23 cellular contexts compared by ENCODE assay signal in genomic region chr16:77157773-77158172, GRCh38. TPM values are rescaled to one million over a fixed set of nuclear protein-coding genes. Genes with fewer than 3 reads are reported as not detected.
DNase-seq lines count a peak whose midpoint lies in the region; ATAC-seq and TF ChIP-seq lines count a peak whose summit lies in the region.
"Had no signal": no experiment of that assay in that cellular context is flagged by ENCODE, and none has a peak within 500 bp of the region (broad histone marks: within the 10 kb centered on the region; RNA-seq: fewer than 3 reads in every experiment).

No MANE protein-coding gene starts in this region.

- intact Hi-C loops in left ventricle myocardium superior (cut with micrococcal nuclease) = no loop called here

- H3K27ac ChIP-seq in smooth muscle cell (ENCODE audit: low read depth) = peak overlapping the region; percentile 11
- H3K27ac ChIP-seq: Peyer's patch, SJSA1 had no signal

- WGBS in smooth muscle cell (ENCODE audit: low lambda C conversion rate) = 61% methylated on average over 3 of the region's 3 CpGs

- no peaks in the 10 kb centered on the region for H3K36me3 ChIP-seq in smooth muscle cell (ENCODE audit: low read depth)
- H3K36me3 ChIP-seq: Peyer's patch, SJSA1 had no signal

- no peaks in the 10 kb centered on the region for H3K36me3 Mint-ChIP-seq in glutamatergic neuron (ENCODE audit: unreplicated experiment)
- H3K36me3 Mint-ChIP-seq: CD14-positive monocyte had no signal

- H3K27me3 Mint-ChIP-seq in glutamatergic neuron (ENCODE audit: unreplicated experiment) = peaks cover 2% of the 10 kb centered on the region

- peak; percentile 89 for ATAC-seq in left ventricle myocardium superior
- ATAC-seq in HG02759 (IDR thresholded peaks at IDR 0.05; ENCODE audit: unreplicated experiment) = no peak

- H3K4me1 ChIP-seq in smooth muscle cell (ENCODE audit: low read depth) = no peaks in the 10 kb centered on the region
- H3K4me1 ChIP-seq: Peyer's patch, SJSA1 had no signal

- no peak for TF ChIP-seq CTCF in fibroblast of mammary gland (conservative IDR thresholded peaks at IDR 0.05; ENCODE audit: control insufficient read depth, insufficient read depth, low read depth, low read length)
- no peak for TF ChIP-seq CTCF in smooth muscle cell (IDR thresholded peaks at IDR 0.05; ENCODE audit: borderline replicate concordance, insufficient read depth, poor library complexity, severe bottlenecking)
- TF ChIP-seq CTCF in glutamatergic neuron (IDR thresholded peaks at IDR 0.05; ENCODE audit: partially characterized antibody, unreplicated experiment) = no peak

- no peak overlapping the region for H3K4me3 ChIP-seq in fibroblast of mammary gland (ENCODE audit: control insufficient read depth, low read depth, low read length)
- H3K4me3 ChIP-seq in smooth muscle cell = no peak overlapping the region
- H3K4me3 ChIP-seq: Peyer's patch, SJSA1 had no signal

- H3K27me3 ChIP-seq in smooth muscle cell (ENCODE audit: low read depth) = peaks cover 7% of the 10 kb centered on the region
- H3K27me3 ChIP-seq: Peyer's patch, SJSA1 had no signal

- H3K4me3 Mint-ChIP-seq in glutamatergic neuron (ENCODE audit: unreplicated experiment) = no peak overlapping the region
- H3K4me3 Mint-ChIP-seq: B cell, CD14-positive monocyte, H9, HFFc6 had no signal

- H3K27ac Mint-ChIP-seq in glutamatergic neuron (ENCODE audit: unreplicated experiment) = no peak overlapping the region
- H3K27ac Mint-ChIP-seq: B cell, H9, HFFc6 had no signal

- H4K20me1 ChIP-seq in smooth muscle cell (ENCODE audit: low read depth) = no peaks in the 10 kb centered on the region

- H3K4me2 ChIP-seq in smooth muscle cell = no peak overlapping the region

- H3K9me3 ChIP-seq in smooth muscle cell (replicated peaks; ENCODE audit: low read depth) = no peaks in the 10 kb centered on the region
- H3K9me3 ChIP-seq: Peyer's patch, SJSA1 had no signal

- H3K79me2 ChIP-seq in smooth muscle cell (ENCODE audit: low read depth) = no peaks in the 10 kb centered on the region

- H3K9ac ChIP-seq in smooth muscle cell (ENCODE audit: low read depth) = no peak overlapping the region

- H3F3A ChIP-seq in smooth muscle cell (ENCODE audit: low read depth) = no peaks in the 10 kb centered on the region

- DNase-seq in H4 (ENCODE audit: low spot score) = peak; percentile 9
- peak; percentile 14 for DNase-seq in fibroblast of mammary gland (ENCODE audit: low read depth)
- DNase-seq in left ventricle myocardium superior = no peak
- no peak for DNase-seq in smooth muscle cell (lab: John Stamatoyannopoulos, UW; ENCODE audit: unreplicated experiment)
- no peak for DNase-seq in AML-193 (lab: John Stamatoyannopoulos, UW)
- DNase-seq in glutamatergic neuron = no peak
- DNase-seq in A172 (ENCODE audit: low spot score) = no peak
- DNase-seq: EL; GF-D8; H9; HFFc6; KBM-7; MM.1S; NCI-H1048; NCI-H1417 treated with DMSO at 0.1 percent for 48 hours; NCI-H187 treated with DMSO at 0.1 percent for 48 hours; NCI-H2107; NK-92 treated with Interleukin-12 subunit alpha and Interleukin-12 subunit beta, amount 100 ng/mL, for 24 hours; Peyer's patch had no signal

- peak overlapping the region; percentile 77 for H2AFZ ChIP-seq in smooth muscle cell (ENCODE audit: low read depth)

- no peaks in the 10 kb centered on the region for H3K9me3 Mint-ChIP-seq in glutamatergic neuron (ENCODE audit: unreplicated experiment)
- H3K9me3 Mint-ChIP-seq: H9 had no signal

- peaks cover 7% of the 10 kb centered on the region for H3K4me1 Mint-ChIP-seq in glutamatergic neuron (ENCODE audit: low read depth, unreplicated experiment)
- H3K4me1 Mint-ChIP-seq: B cell, CD14-positive monocyte, H9 had no signal

RNA-seq across cellular contexts. Expression of gene MON1B, which starts 33.2 kb away (rescaled TPM):
- 6.7 and 7.4 TPM in 2 replicates for total RNA-seq in H4 (2014; rRNA removed; shearing (Covaris generic))
- total RNA-seq in left ventricle myocardium superior (15.1 TPM), smooth muscle cell (8.0 and 9.3 TPM in 2 replicates), glutamatergic neuron (ENCODE audit: unreplicated experiment) (47.0 TPM)
- polyA plus RNA-seq in smooth muscle cell = 16.2 and 20.9 TPM in 2 replicates
- total RNA-seq in A172 (2014; rRNA removed; shearing (Covaris generic)) = 8.5 and 10.7 TPM in 2 replicates

RNA-seq across cellular contexts. Expression of gene SYCE1L, which starts 41.4 kb away (rescaled TPM):
- total RNA-seq in H4 (2014; rRNA removed; shearing (Covaris generic)) = 0.68 TPM in 1 of 2 replicates, not detected in the other
- total RNA-seq in left ventricle myocardium superior = 2.1 TPM
- 1.6 and 3.4 TPM in 2 replicates for total RNA-seq in smooth muscle cell
- polyA plus RNA-seq in smooth muscle cell = 3.7 and 3.8 TPM in 2 replicates
- total RNA-seq in glutamatergic neuron (ENCODE audit: unreplicated experiment) = 12.8 TPM
- total RNA-seq in A172 (2014; rRNA removed; shearing (Covaris generic)) = 0.12 TPM in 1 of 2 replicates, not detected in the other
- total RNA-seq: HFFc6 had no signal
- polyA plus RNA-seq: CD14-positive monocyte had no signal

Comparison
In these comparisons a context has a peak if more than half of its experiments do, and no peak if none do; other contexts are left out.
1. DNase-seq: peak in H4 (single experiment) and fibroblast of mammary gland (single experiment); none in left ventricle myocardium superior (single experiment), smooth muscle cell (single experiment), AML-193 (0 of 2), glutamatergic neuron (single experiment) and A172 (single experiment).